ENCODE assay signal across 16 cellular contexts in genomic region chr6:138098306-138098705, GRCh38. TPM values are rescaled to one million over a fixed set of nuclear protein-coding genes. Genes with fewer than 3 reads are reported as not detected.
DNase-seq lines count a peak whose midpoint lies in the region; ATAC-seq, FAIRE-seq and TF ChIP-seq lines count a peak whose summit lies in the region.
"Had no signal": no experiment of that assay in that cellular context is flagged by ENCODE, and none has a peak within 500 bp of the region (broad histone marks: within the 10 kb centered on the region; RNA-seq: fewer than 3 reads in every experiment).

No MANE protein-coding gene starts in this region.

- no peak for FAIRE-seq in keratinocyte (lab: Jason Lieb, UNC)
- FAIRE-seq: GM19239, H1 had no signal

- BruUV-seq in HCT116 (replicated peaks; lab: Mats Ljungman, UMichigan), result no TSS peak

- no peaks in the 10 kb centered on the region for H3K9me3 ChIP-seq in HCT116 (ENCODE audit: control insufficient read depth in 1 of 2, insufficient read depth in 1 of 2, low read depth in 1 of 2, low read length in 2 of 2)
- H3K9me3 ChIP-seq in endodermal cell (ENCODE audit: control insufficient read depth, low read length), result peaks cover 30% of the 10 kb centered on the region
- no peaks in the 10 kb centered on the region for H3K9me3 ChIP-seq in keratinocyte (ENCODE audit: control insufficient read depth, low read depth, low read length)
- H3K9me3 ChIP-seq: HAP-1 had no signal

- TF ChIP-seq POLR2A in HCT116 (IDR thresholded peaks at IDR 0.05; ENCODE audit: borderline replicate concordance, extremely low read depth, insufficient read depth, insufficient read length), result no peak

- no peak overlapping the region for H3K23ac ChIP-seq in mesendoderm (ENCODE audit: low read length)

- H3K79me1 ChIP-seq in mesendoderm (ENCODE audit: low read length), result peaks cover 10% of the 10 kb centered on the region

- H3K79me2 ChIP-seq in HCT116 (ENCODE audit: insufficient read depth, low read length) (peaks cover 59% of the 10 kb centered on the region), keratinocyte (ENCODE audit: control insufficient read depth, insufficient read depth, low read length) (peaks cover 94% of the 10 kb centered on the region), mesendoderm (ENCODE audit: control insufficient read depth, insufficient read depth, low read length) (peaks cover 18% of the 10 kb centered on the region)

- H3K27ac Mint-ChIP-seq in endodermal cell (no peak overlapping the region), type B pancreatic cell (peak overlapping the region; percentile 59)
- H3K27ac Mint-ChIP-seq: CD8-positive, alpha-beta memory T cell had no signal

- H3K4me3 ChIP-seq in HCT116 (replicated peaks in 1 of 2; ENCODE audit: low read depth in 1 of 2, low read length in 2 of 2) (no peak overlapping the region), endodermal cell (ENCODE audit: low read length) (peak overlapping the region; percentile 42), keratinocyte (ENCODE audit: control insufficient read depth in 2 of 3, extremely low read depth in 1 of 3, insufficient read depth in 2 of 3, low read depth in 1 of 3, low read length in 3 of 3) (no peak overlapping the region), mesendoderm (ENCODE audit: low read length) (no peak overlapping the region)
- H3K4me3 ChIP-seq: BLaER1, HAP-1 had no signal

- TF ChIP-seq CTCF in HCT116 (IDR thresholded peaks at IDR 0.05 in 2 of 3, conservative IDR thresholded peaks at IDR 0.05 in 1 of 3; ENCODE audit: borderline replicate concordance in 1 of 3, insufficient read depth in 1 of 3, low read depth in 2 of 3, low read length in 2 of 3) (no peak), endodermal cell (conservative IDR thresholded peaks at IDR 0.05) (no peak), keratinocyte (optimal IDR thresholded peaks at IDR 0.05 in 1 of 3, IDR thresholded peaks at IDR 0.05 in 1 of 3, conservative IDR thresholded peaks at IDR 0.05 in 1 of 3; ENCODE audit: extremely low read depth in 1 of 3, insufficient read depth in 2 of 3, low read length in 3 of 3) (no peak), type B pancreatic cell (conservative IDR thresholded peaks at IDR 0.05) (no peak)

- no peaks in the 10 kb centered on the region for H3K9me1 ChIP-seq in keratinocyte (ENCODE audit: control insufficient read depth, extremely low read depth, insufficient read depth, low read length)

- no peak overlapping the region for H2AFZ ChIP-seq in HCT116 (ENCODE audit: low read depth, low read length, poor library complexity, severe bottlenecking)
- no peak overlapping the region for H2AFZ ChIP-seq in keratinocyte (ENCODE audit: control insufficient read depth, low read length)

- POLR2A ChIA-PET in HCT116 (lab: Charles Lee), result no interaction called here

- no peak overlapping the region for H2BK5ac ChIP-seq in mesendoderm (ENCODE audit: low read length)

- H3K4me2 ChIP-seq in HCT116 (ENCODE audit: low read length), result no peak overlapping the region
- H3K4me2 ChIP-seq in keratinocyte (ENCODE audit: control insufficient read depth, extremely low read depth, insufficient read depth, low read depth, low read length), result peak overlapping the region; percentile 2
- no peak overlapping the region for H3K4me2 ChIP-seq in mesendoderm (ENCODE audit: low read length)
- H3K4me2 ChIP-seq: BLaER1 had no signal

- H2AK5ac ChIP-seq in mesendoderm (ENCODE audit: low read length), result no peak overlapping the region

- H3K4me1 ChIP-seq in HCT116 (ENCODE audit: control insufficient read depth in 1 of 2, insufficient read depth in 2 of 2, low read length in 2 of 2), result no peaks in the 10 kb centered on the region
- H3K4me1 ChIP-seq in endodermal cell (ENCODE audit: control insufficient read depth, insufficient read depth, low read length), result no peaks in the 10 kb centered on the region
- H3K4me1 ChIP-seq in keratinocyte (ENCODE audit: control insufficient read depth, extremely low read depth, insufficient read depth, low read length), result peaks cover 50% of the 10 kb centered on the region
- H3K4me1 ChIP-seq in mesendoderm (ENCODE audit: control insufficient read depth, low read depth, low read length), result peaks cover 5% of the 10 kb centered on the region
- H3K4me1 ChIP-seq: BLaER1, HAP-1 had no signal

- RAD21 ChIA-PET in HCT116 (lab: Charles Lee; ENCODE audit: low non-redundant PET in 1 of 2, low total read pairs in 2 of 2, uncharacterized antibody in 2 of 2, unreplicated experiment in 2 of 2), result no interaction called here

- no peak overlapping the region for H3K4me3 Mint-ChIP-seq in endodermal cell
- H3K4me3 Mint-ChIP-seq in type B pancreatic cell, result no peak overlapping the region
- H3K4me3 Mint-ChIP-seq: CD8-positive, alpha-beta memory T cell had no signal

- H3K9me3 Mint-ChIP-seq in endodermal cell (peaks cover 16% of the 10 kb centered on the region), type B pancreatic cell (peaks cover 14% of the 10 kb centered on the region)

- H4K8ac ChIP-seq in mesendoderm (ENCODE audit: low read depth, low read length), result no peak overlapping the region

- H4K20me1 ChIP-seq in HCT116 (ENCODE audit: insufficient read depth) (no peaks in the 10 kb centered on the region), keratinocyte (ENCODE audit: control insufficient read depth, extremely low read depth, insufficient read depth, low read length) (peaks cover 5% of the 10 kb centered on the region)
- H4K20me1 ChIP-seq: BLaER1 had no signal

- H3K4me1 Mint-ChIP-seq in endodermal cell (peaks cover 39% of the 10 kb centered on the region), type B pancreatic cell (ENCODE audit: unreplicated experiment) (peaks cover 7% of the 10 kb centered on the region)
- H3K4me1 Mint-ChIP-seq: CD8-positive, alpha-beta memory T cell had no signal

- H3K27me3 Mint-ChIP-seq in endodermal cell (ENCODE audit: insufficient read depth), result no peaks in the 10 kb centered on the region
- no peaks in the 10 kb centered on the region for H3K27me3 Mint-ChIP-seq in type B pancreatic cell
- H3K27me3 Mint-ChIP-seq: CD8-positive, alpha-beta memory T cell had no signal

- no peak overlapping the region for H3K56ac ChIP-seq in mesendoderm (ENCODE audit: low read length)

- DNase-seq in HCT116 (ENCODE audit: low read depth, low spot score) (no peak), endodermal cell (no peak), keratinocyte (ENCODE audit: low read depth, low spot score) (no peak), type B pancreatic cell (ENCODE audit: extremely low spot score, unreplicated experiment) (no peak), mesendoderm (no peak), KG1 (lab: John Stamatoyannopoulos, UW) (no peak)
- DNase-seq: 8988T; AML-193; CD8-positive, alpha-beta memory T cell; DMS53; GF-D8 had no signal

- H4K5ac ChIP-seq in mesendoderm (ENCODE audit: low read length), result no peak overlapping the region

- H3K9me2 ChIP-seq in HCT116 (ENCODE audit: insufficient read depth), result no peaks in the 10 kb centered on the region

- CTCF ChIA-PET in HCT116 (lab: Charles Lee), result no interaction called here

- WGBS in endodermal cell (ENCODE audit: insufficient coverage in 1 of 2, insufficient read length in 1 of 2), 2 experiments, result 91% methylated on average over 1 to 2 of the region's 2 CpGs
- WGBS in mesendoderm (ENCODE audit: extremely low coverage, insufficient coverage, low lambda C conversion rate), result no CpG with 5 or more reads among the region's 2 CpGs

- H2BK120ac ChIP-seq in mesendoderm (ENCODE audit: low read depth, low read length), result no peak overlapping the region

- dilution Hi-C loops in keratinocyte (cut with MboI; ENCODE audit: extremely low pct_ligation_motif_present, low sequenced_read_pairs), result no loop called here

- H3K27ac ChIP-seq in HCT116 (ENCODE audit: low read depth, low read length) (no peak overlapping the region), endodermal cell (ENCODE audit: low read depth, low read length) (no peak overlapping the region), keratinocyte (ENCODE audit: control insufficient read depth, insufficient read depth, low read length) (peak overlapping the region; percentile 11), mesendoderm (ENCODE audit: low read depth, low read length) (no peak overlapping the region)
- H3K27ac ChIP-seq: BLaER1 had no signal

- H2BK15ac ChIP-seq in mesendoderm (replicated peaks; ENCODE audit: low read depth), result no peak overlapping the region

- no peak for TF ChIP-seq RAD21 in HCT116 (IDR thresholded peaks at IDR 0.05; ENCODE audit: low read depth)

- peaks cover 0 to 16% of the 10 kb centered on the region in 2 experiments for H3K36me3 ChIP-seq in HCT116 (ENCODE audit: control insufficient read depth in 1 of 2, insufficient read depth in 2 of 2, low read length in 2 of 2)
- peaks cover 78% of the 10 kb centered on the region for H3K36me3 ChIP-seq in endodermal cell (ENCODE audit: control insufficient read depth, insufficient read depth, low read length)
- peaks cover 9 to 29% of the 10 kb centered on the region in 2 experiments for H3K36me3 ChIP-seq in keratinocyte (ENCODE audit: control insufficient read depth in 2 of 2, extremely low read depth in 1 of 2, insufficient read depth in 2 of 2, low read length in 2 of 2)
- peaks cover 4% of the 10 kb centered on the region for H3K36me3 ChIP-seq in mesendoderm (ENCODE audit: control insufficient read depth, insufficient read depth, low read length)
- H3K36me3 ChIP-seq: BLaER1, HAP-1 had no signal

- no peak for ATAC-seq in HCT116
- no peak for ATAC-seq in GM21786 (IDR thresholded peaks at IDR 0.05; ENCODE audit: unreplicated experiment)

- no peak overlapping the region for H3K18ac ChIP-seq in mesendoderm (ENCODE audit: low read length)

- H3K27me3 ChIP-seq in HCT116 (ENCODE audit: insufficient read depth, low read length) (no peaks in the 10 kb centered on the region), endodermal cell (ENCODE audit: control insufficient read depth, insufficient read depth, low read length, poor library complexity, severe bottlenecking) (no peaks in the 10 kb centered on the region), keratinocyte (ENCODE audit: control insufficient read depth, extremely low read depth, insufficient read depth, low read length) (no peaks in the 10 kb centered on the region), mesendoderm (ENCODE audit: insufficient read depth, low read length, poor library complexity) (no peaks in the 10 kb centered on the region)
- H3K27me3 ChIP-seq: BLaER1 had no signal

- H3K36me3 Mint-ChIP-seq in endodermal cell (ENCODE audit: low read depth), result peaks cover 71% of the 10 kb centered on the region
- peaks cover 32% of the 10 kb centered on the region for H3K36me3 Mint-ChIP-seq in type B pancreatic cell

- no peak overlapping the region for H3K4ac ChIP-seq in mesendoderm (ENCODE audit: low read depth, low read length)

- H3K9ac ChIP-seq in HCT116 (ENCODE audit: low read length) (no peak overlapping the region), endodermal cell (ENCODE audit: extremely low read depth, low read length, poor library complexity, severe bottlenecking) (no peak overlapping the region), keratinocyte (ENCODE audit: control insufficient read depth, extremely low read depth, insufficient read depth, low read length) (no peak overlapping the region), mesendoderm (ENCODE audit: low read length) (no peak overlapping the region)
- H3K9ac ChIP-seq: BLaER1 had no signal

- intact Hi-C loops in HCT116 (cut with micrococcal nuclease), result no loop called here

RNA-seq across cellular contexts. Expression of gene PERP, which starts 8.9 kb away (rescaled TPM):
- total RNA-seq in HCT116 (2021; ENCODE audit: unreplicated experiment) (85.9 TPM), endodermal cell (100 to 1,000 TPM in 1 of 2 donors, 10 to 100 TPM in 1; 85.4 to 120 TPM), type B pancreatic cell (ENCODE audit: low replicate concordance) (86.8 and 293 TPM in 2 replicates)
- polyA plus RNA-seq in HCT116 (2012), result 41.4 and 43.8 TPM in 2 replicates
- 32.2 TPM for polyA plus RNA-seq in endodermal cell (2013, experiment 1 of 2)
- polyA plus RNA-seq in endodermal cell (2013, experiment 2 of 2), result 33.7 TPM
- 279 to 543 TPM (median 525 TPM) in 3 replicates for polyA plus RNA-seq in keratinocyte
- polyA plus RNA-seq in keratinocyte (2011; ENCODE audit: low read depth), result 758 TPM
- polyA plus RNA-seq in keratinocyte (2011; cell fraction: cytosol; rRNA removed), result 314 and 475 TPM in 2 replicates
- 637 and 791 TPM in 2 replicates for polyA plus RNA-seq in keratinocyte (2011; cell fraction: nucleus; rRNA removed)
- 460 and 1,316 TPM in 2 replicates for polyA plus RNA-seq in keratinocyte (2012; ENCODE audit: low replicate concordance)
- 284 to 461 TPM (median 304 TPM) in 3 replicates for polyA minus RNA-seq in keratinocyte
- 500 TPM for polyA minus RNA-seq in keratinocyte (2011; cell fraction: cytosol; rRNA and poly(A)+ RNA removed)
- 327 and 470 TPM in 2 replicates for polyA minus RNA-seq in keratinocyte (2011; cell fraction: nucleus; rRNA and poly(A)+ RNA removed)
- polyA plus RNA-seq in mesendoderm (2013, experiment 1 of 2), result 82.2 TPM
- polyA plus RNA-seq in mesendoderm (2013, experiment 2 of 2), result 82.8 TPM
